Comparison of ENCODE assay signal across 23 cellular contexts in the genomic region with DNA sequence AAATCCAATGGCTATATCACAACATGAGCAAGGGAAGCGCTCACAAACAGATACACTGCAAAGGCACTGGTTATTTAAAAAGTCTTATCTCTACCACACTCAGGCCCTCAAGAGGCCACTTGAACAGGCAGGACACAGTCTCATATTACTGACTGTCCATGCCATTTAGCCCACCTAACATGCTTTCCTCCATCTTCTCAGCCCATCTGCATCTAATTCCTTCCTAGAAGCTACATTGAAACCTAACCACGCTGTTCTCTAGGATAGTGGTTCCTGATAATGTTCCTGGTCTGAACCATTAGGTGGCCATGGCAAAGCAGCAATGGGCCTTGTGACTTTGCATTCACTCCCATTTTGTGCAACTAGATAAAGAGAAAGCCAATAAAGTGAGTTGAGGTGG.
"Had no signal": no experiment of that assay in that cellular context is flagged by ENCODE, and none has a peak within 500 bp of the region (broad histone marks: within the 10 kb centered on the region; RNA-seq: fewer than 3 reads in every experiment).

No MANE protein-coding gene starts in this region.

- H3K36me3 Mint-ChIP-seq: naive B cell had no signal

- H3K4me3 Mint-ChIP-seq: activated T-cell treated with anti-CD3 and anti-CD28 coated beads, Interleukin-2, amount 50 U/mL, for 72 hours; central memory CD8-positive, alpha-beta T cell; endodermal cell; naive B cell had no signal

- H3K36me3 ChIP-seq: brain microvascular endothelial cell, colonic mucosa, ovary, thyroid gland, WERI-Rb-1 had no signal

- H3K4me1 Mint-ChIP-seq: central memory CD8-positive, alpha-beta T cell had no signal

- H3K4me3 ChIP-seq: colonic mucosa, mucosa of descending colon, ovary, thyroid gland had no signal

- H3K4me1 ChIP-seq: colonic mucosa, thyroid gland had no signal

- ATAC-seq: activated T-cell treated with anti-CD3 and anti-CD28 coated beads, Interleukin-2, amount 50 U/mL, for 72 hours; mucosa of descending colon had no signal

- H3K27ac ChIP-seq: brain microvascular endothelial cell, colonic mucosa, ovary, thyroid gland, WERI-Rb-1 had no signal

- H3K27me3 Mint-ChIP-seq: central memory CD8-positive, alpha-beta T cell; naive B cell had no signal

- H3K9me3 ChIP-seq: colonic mucosa, mucosa of descending colon, ovary, thyroid gland had no signal

- H3K9me3 Mint-ChIP-seq: activated T-cell treated with anti-CD3 and anti-CD28 coated beads, Interleukin-2, amount 50 U/mL, for 72 hours; central memory CD8-positive, alpha-beta T cell; endodermal cell; naive B cell had no signal

- DNase-seq: activated CD4-positive, alpha-beta T cell treated with anti-CD3 and anti-CD28 coated beads for 1 hour; activated CD4-positive, alpha-beta T cell treated with anti-CD3 and anti-CD28 coated beads, Interleukin-2, amount 50 U/mL, for 4 hours; activated effector memory CD4-positive, alpha-beta T cell treated with anti-CD3 and anti-CD28 coated beads, Interleukin-2, amount 50 U/mL, for 16 hours; activated naive CD4-positive, alpha-beta T cell treated with anti-CD3 and anti-CD28 coated beads, Interleukin-2, amount 50 U/mL, for 16 hours; activated T-cell treated with anti-CD3 and anti-CD28 coated beads, Interleukin-2, amount 50 U/mL, for 72 hours; aorta; brain microvascular endothelial cell; colonic mucosa; endodermal cell; foreskin melanocyte; kidney; mesenchymal stem cell; mucosa of descending colon; naive B cell; ovary; stimulated activated CD4-positive, alpha-beta T cell treated with anti-CD3 and anti-CD28 coated beads, Interleukin-12 subunit alpha, Interleukin-12 subunit beta, amount 100 ng/mL, for 4 hours; stimulated activated CD4-positive, alpha-beta T cell treated with anti-CD3 and anti-CD28 coated beads, Interleukin-1b, Interleukin-23, amount 100 ng/mL, for 48 hours; stimulated activated CD8-positive, alpha-beta memory T cell treated with anti-CD3 and anti-CD28 coated beads, Interleukin-4, amount 100 ng/mL, for 48 hours; stimulated activated naive CD4-positive, alpha-beta T cell treated with Interleukin-2 at 50 U/mL for 16 hours; T-helper 2 cell; thyroid gland; WERI-Rb-1 had no signal

- H3K27me3 ChIP-seq: brain microvascular endothelial cell, colonic mucosa, ovary, thyroid gland had no signal

- H3K27ac Mint-ChIP-seq: activated T-cell treated with anti-CD3 and anti-CD28 coated beads, Interleukin-2, amount 50 U/mL, for 72 hours; endodermal cell had no signal
